ENCODE assay signal across 8 cellular contexts in the genomic region with DNA sequence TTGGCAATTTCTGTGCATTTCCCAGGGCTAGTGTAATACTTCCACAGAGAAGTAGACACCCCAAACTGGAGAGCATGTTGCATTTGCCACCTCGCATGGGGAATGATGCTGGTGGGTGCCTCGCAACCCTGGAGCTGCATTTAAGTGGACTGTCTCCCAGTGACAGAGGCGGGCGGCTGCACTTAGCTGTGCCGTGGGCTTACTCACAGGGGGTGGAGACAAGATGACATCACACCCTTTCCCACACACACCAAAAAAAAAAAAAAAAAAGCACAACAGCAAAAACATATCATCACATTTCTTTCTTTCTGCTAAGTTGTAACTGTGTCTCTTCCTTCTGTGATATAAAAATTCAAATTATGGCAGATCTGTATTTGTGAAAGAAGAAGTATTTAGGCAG. TPM values are rescaled to one million over a fixed set of nuclear protein-coding genes. Genes with fewer than 3 reads are reported as not detected.
DNase-seq lines count a peak whose midpoint lies in the region; ATAC-seq and FAIRE-seq lines count a peak whose summit lies in the region.

A gene with protein sequence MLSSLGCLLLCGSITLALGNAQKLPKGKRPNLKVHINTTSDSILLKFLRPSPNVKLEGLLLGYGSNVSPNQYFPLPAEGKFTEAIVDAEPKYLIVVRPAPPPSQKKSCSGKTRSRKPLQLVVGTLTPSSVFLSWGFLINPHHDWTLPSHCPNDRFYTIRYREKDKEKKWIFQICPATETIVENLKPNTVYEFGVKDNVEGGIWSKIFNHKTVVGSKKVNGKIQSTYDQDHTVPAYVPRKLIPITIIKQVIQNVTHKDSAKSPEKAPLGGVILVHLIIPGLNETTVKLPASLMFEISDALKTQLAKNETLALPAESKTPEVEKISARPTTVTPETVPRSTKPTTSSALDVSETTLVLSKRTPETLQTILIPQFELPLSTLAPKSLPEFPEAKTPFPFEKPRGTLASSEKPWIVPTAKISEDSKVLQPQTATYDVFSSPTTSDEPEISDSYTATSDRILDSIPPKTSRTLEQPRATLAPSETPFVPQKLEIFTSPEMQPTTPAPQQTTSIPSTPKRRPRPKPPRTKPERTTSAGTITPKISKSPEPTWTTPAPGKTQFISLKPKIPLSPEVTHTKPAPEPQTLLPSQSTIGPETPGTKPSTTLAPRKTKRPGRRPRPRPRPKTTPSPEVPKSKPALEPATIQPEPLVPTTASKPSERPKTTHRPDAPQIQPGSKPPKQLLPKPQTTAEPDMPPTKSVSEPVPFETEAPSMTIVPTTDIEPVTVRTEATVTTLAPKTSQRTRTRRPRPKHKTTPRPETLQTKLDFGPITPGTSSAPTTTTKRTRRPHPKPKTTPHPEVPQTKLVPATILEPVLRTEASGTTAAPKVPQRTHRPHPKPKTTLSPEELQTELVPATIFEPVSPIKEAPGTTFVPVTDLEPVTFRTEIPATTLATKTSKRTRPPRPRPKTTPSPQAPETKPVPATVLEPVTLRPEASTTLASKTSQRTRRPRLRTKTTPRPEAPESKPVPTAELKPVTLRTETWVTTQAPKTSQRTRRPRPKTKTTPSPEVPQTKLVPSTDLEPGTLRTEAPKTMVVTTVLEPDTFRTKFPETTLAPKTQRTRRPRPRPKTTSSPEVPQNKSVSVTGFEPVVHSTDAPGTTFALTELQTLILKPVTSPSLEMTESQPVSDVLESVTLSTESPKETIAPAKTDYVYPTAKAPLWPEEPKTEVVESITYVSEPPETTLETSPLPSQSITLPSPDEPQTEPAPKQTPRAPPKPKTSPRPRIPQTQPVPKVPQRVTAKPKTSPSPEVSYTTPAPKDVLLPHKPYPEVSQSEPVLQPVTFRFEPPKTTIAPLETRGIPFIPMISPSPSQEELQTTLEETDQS (N-terminal part only) (minus strand): TSS at position 113 of the 400 bp plus-strand sequence. CDS start 37 bp downstream, at position 76.

- DNase-seq in AG20443 (ENCODE audit: low spot score) = peak; percentile 91
- DNase-seq in NCI-H774 (lab: John Stamatoyannopoulos, UW) = peak; percentile 16
- no peak for DNase-seq in mesenteric fat pad (ENCODE audit: low spot score)
- peak; percentile 58 for DNase-seq in ureter (ENCODE audit: low spot score)
- no peak for DNase-seq in NOMO-1 treated with dmso at 0.1 percent for 144 hours (lab: John Stamatoyannopoulos, UW; ENCODE audit: unreplicated experiment)
- DNase-seq in NCI-H1092 (lab: John Stamatoyannopoulos, UW) = no peak

- peak; percentile 80 for FAIRE-seq in endometrium (lab: Jason Lieb, UNC)

- no peak for ATAC-seq in HG03097 (IDR thresholded peaks at IDR 0.05; ENCODE audit: low FRiP score, unreplicated experiment)

RNA-seq across cellular contexts. Expression of the gene that starts here (rescaled TPM):
- total RNA-seq in mesenteric fat pad = 37.1 TPM
- total RNA-seq in ureter = 43.0 TPM

Comparison
In these comparisons a context has a peak if more than half of its experiments do, and no peak if none do; other contexts are left out.
1. DNase-seq: peak in AG20443 (single experiment), NCI-H774 (single experiment) and ureter (single experiment); none in mesenteric fat pad (single experiment), NOMO-1 treated with dmso at 0.1 percent for 144 hours (single experiment) and NCI-H1092 (single experiment).